2 cellular contexts compared by ENCODE assay signal in genomic region chr10:75726522-75727493, GRCh38.
TF ChIP-seq lines count a peak whose summit lies in the region.

No MANE protein-coding gene starts in this region.

TF ChIP-seq in liver, 16 proteins besides CTCF, POLR2A, EP300 and RAD21 (continued from another document):
- TF ChIP-seq REST (IDR thresholded peaks at IDR 0.05) (peak; percentile 26), EGR1 (IDR thresholded peaks at IDR 0.05; ENCODE audit: low read depth in 2 of 2) (no peak), YY1 (IDR thresholded peaks at IDR 0.05) (peak; percentile 29), ATF3 (IDR thresholded peaks at IDR 0.05) (no peak), HNF4A (conservative IDR thresholded peaks at IDR 0.05) (peak; percentile 20 to 35), RXRA (IDR thresholded peaks at IDR 0.05) (peak; percentile 32 to 54), MAX (IDR thresholded peaks at IDR 0.05) (peak; percentile 49), FOXA1 (IDR thresholded peaks at IDR 0.05) (no peak)
- TF ChIP-seq, protein P1, sequence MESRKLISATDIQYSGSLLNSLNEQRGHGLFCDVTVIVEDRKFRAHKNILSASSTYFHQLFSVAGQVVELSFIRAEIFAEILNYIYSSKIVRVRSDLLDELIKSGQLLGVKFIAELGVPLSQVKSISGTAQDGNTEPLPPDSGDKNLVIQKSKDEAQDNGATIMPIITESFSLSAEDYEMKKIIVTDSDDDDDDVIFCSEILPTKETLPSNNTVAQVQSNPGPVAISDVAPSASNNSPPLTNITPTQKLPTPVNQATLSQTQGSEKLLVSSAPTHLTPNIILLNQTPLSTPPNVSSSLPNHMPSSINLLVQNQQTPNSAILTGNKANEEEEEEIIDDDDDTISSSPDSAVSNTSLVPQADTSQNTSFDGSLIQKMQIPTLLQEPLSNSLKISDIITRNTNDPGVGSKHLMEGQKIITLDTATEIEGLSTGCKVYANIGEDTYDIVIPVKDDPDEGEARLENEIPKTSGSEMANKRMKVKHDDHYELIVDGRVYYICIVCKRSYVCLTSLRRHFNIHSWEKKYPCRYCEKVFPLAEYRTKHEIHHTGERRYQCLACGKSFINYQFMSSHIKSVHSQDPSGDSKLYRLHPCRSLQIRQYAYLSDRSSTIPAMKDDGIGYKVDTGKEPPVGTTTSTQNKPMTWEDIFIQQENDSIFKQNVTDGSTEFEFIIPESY (IDR thresholded peaks at IDR 0.05), result no peak

TF ChIP-seq in HepG2, 621 proteins besides CTCF, POLR2A, EP300 and RAD21 (continued from another document):
- TF ChIP-seq ZBTB26 (CRISPR knock-in tag; IDR thresholded peaks at IDR 0.05; ENCODE audit: borderline replicate concordance) (no peak), MEIS1 (CRISPR knock-in tag; IDR thresholded peaks at IDR 0.05; ENCODE audit: borderline replicate concordance) (no peak), REPIN1 (CRISPR knock-in tag; IDR thresholded peaks at IDR 0.05; ENCODE audit: borderline replicate concordance, low read depth) (no peak), CHD4 (IDR thresholded peaks at IDR 0.05; ENCODE audit: borderline replicate concordance, low read length) (no peak), ZNF3 (CRISPR knock-in tag; IDR thresholded peaks at IDR 0.05) (no peak), ZNF616 (CRISPR knock-in tag; IDR thresholded peaks at IDR 0.05; ENCODE audit: low read depth) (no peak), ZNF709 (CRISPR knock-in tag; IDR thresholded peaks at IDR 0.05) (no peak), GPN1 (CRISPR knock-in tag; IDR thresholded peaks at IDR 0.05; ENCODE audit: borderline replicate concordance) (no peak), ZNF777 (CRISPR knock-in tag; IDR thresholded peaks at IDR 0.05) (no peak), MIER3 (CRISPR knock-in tag; IDR thresholded peaks at IDR 0.05; ENCODE audit: borderline replicate concordance) (no peak)
- TF ChIP-seq, protein P2, sequence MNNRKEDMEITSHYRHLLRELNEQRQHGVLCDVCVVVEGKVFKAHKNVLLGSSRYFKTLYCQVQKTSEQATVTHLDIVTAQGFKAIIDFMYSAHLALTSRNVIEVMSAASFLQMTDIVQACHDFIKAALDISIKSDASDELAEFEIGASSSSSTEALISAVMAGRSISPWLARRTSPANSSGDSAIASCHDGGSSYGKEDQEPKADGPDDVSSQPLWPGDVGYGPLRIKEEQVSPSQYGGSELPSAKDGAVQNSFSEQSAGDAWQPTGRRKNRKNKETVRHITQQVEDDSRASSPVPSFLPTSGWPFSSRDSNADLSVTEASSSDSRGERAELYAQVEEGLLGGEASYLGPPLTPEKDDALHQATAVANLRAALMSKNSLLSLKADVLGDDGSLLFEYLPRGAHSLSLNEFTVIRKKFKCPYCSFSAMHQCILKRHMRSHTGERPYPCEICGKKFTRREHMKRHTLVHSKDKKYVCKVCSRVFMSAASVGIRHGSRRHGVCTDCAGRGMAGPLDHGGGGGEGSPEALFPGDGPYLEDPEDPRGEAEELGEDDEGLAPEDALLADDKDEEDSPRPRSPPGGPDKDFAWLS (CRISPR knock-in tag; IDR thresholded peaks at IDR 0.05; ENCODE audit: borderline replicate concordance), result no peak
